ENCODE assay signal across 22 cellular contexts in genomic region chr16:410516-411178, GRCh38. TPM values are rescaled to one million over a fixed set of nuclear protein-coding genes. Genes with fewer than 3 reads are reported as not detected.
DNase-seq lines count a peak whose midpoint lies in the region; ATAC-seq and TF ChIP-seq lines count a peak whose summit lies in the region.
"Had no signal": no experiment of that assay in that cellular context is flagged by ENCODE, and none has a peak within 500 bp of the region (broad histone marks: within the 10 kb centered on the region; RNA-seq: fewer than 3 reads in every experiment).

No MANE protein-coding gene starts in this region.

- H3K9me3 ChIP-seq in upper lobe of right lung: no peaks in the 10 kb centered on the region

- DNase-seq in Right ventricle myocardium inferior (ENCODE audit: missing footprints) (no peak), left cardiac atrium (no peak), GM10266 (ENCODE audit: extremely low spot score) (peak; percentile 3), upper lobe of right lung (no peak)
- no peak for DNase-seq in activated T-cell treated with anti-CD3 and anti-CD28 coated beads, Interleukin-2, amount 50 U/mL, for 72 hours
- DNase-seq: CD4-positive, CD25-positive, alpha-beta regulatory T cell; DMS79; H9; HFFc6; KG1; NCI-H1105; NCI-H1694 treated with DMSO at 0.1 percent for 48 hours; NCI-H2081 treated with DMSO at 0.1 percent for 48 hours; NCI-H2171 treated with DMSO at 0.1 percent for 48 hours; NCI-H524 treated with DMSO at 0.1 percent for 48 hours; NCI-H82; OCI-M1; SHP77 had no signal

- no peaks in the 10 kb centered on the region for H3K27me3 ChIP-seq in upper lobe of right lung

- no peak overlapping the region for H3K4me3 Mint-ChIP-seq in activated T-cell treated with anti-CD3 and anti-CD28 coated beads, Interleukin-2, amount 50 U/mL, for 72 hours
- H3K4me3 Mint-ChIP-seq: B cell, H9, HFFc6 had no signal

- no peak overlapping the region for H3K27ac Mint-ChIP-seq in activated T-cell treated with anti-CD3 and anti-CD28 coated beads, Interleukin-2, amount 50 U/mL, for 72 hours
- H3K27ac Mint-ChIP-seq: B cell; CD4-positive, CD25-positive, alpha-beta regulatory T cell; HFFc6 had no signal

- H3K36me3 Mint-ChIP-seq in activated T-cell treated with anti-CD3 and anti-CD28 coated beads, Interleukin-2, amount 50 U/mL, for 72 hours (ENCODE audit: insufficient read depth in 2 of 2): no peaks in the 10 kb centered on the region
- H3K36me3 Mint-ChIP-seq: CD4-positive, CD25-positive, alpha-beta regulatory T cell had no signal

- H3K27ac ChIP-seq in upper lobe of right lung: no peak overlapping the region
- H3K27ac ChIP-seq: HL-60 had no signal

- ATAC-seq in Right ventricle myocardium inferior (peak; percentile 8), left cardiac atrium (no peak), esophagus mucosa (peak; percentile 21), upper lobe of right lung (peak; percentile 14), GM21717 (IDR thresholded peaks at IDR 0.05; ENCODE audit: unreplicated experiment) (no peak)
- no peak for ATAC-seq in activated T-cell treated with anti-CD3 and anti-CD28 coated beads, Interleukin-2, amount 50 U/mL, for 72 hours (replicated peaks in 1 of 2)

- H3K4me1 ChIP-seq in upper lobe of right lung: no peaks in the 10 kb centered on the region

- no peaks in the 10 kb centered on the region for H3K27me3 Mint-ChIP-seq in activated T-cell treated with anti-CD3 and anti-CD28 coated beads, Interleukin-2, amount 50 U/mL, for 72 hours (ENCODE audit: low read depth)
- H3K27me3 Mint-ChIP-seq: B cell; CD4-positive, CD25-positive, alpha-beta regulatory T cell had no signal

- TF ChIP-seq CTCF in GM10266 (IDR thresholded peaks at IDR 0.05; ENCODE audit: control insufficient read depth, insufficient read depth, low read depth, missing control alignments) (no peak), upper lobe of right lung (IDR thresholded peaks at IDR 0.05) (no peak)

- intact Hi-C loops in Right ventricle myocardium inferior (cut with DNase I): no loop called here
- intact Hi-C loops in left cardiac atrium (cut with DNase I): no loop called here
- intact Hi-C loops in upper lobe of right lung (cut with DNase I): no loop called here

- H3K36me3 ChIP-seq in upper lobe of right lung: peaks cover 13% of the 10 kb centered on the region

- no peak overlapping the region for H3K4me3 ChIP-seq in upper lobe of right lung

- H3K9me3 Mint-ChIP-seq in activated T-cell treated with anti-CD3 and anti-CD28 coated beads, Interleukin-2, amount 50 U/mL, for 72 hours: no peaks in the 10 kb centered on the region
- H3K9me3 Mint-ChIP-seq: CD4-positive, CD25-positive, alpha-beta regulatory T cell; H9; HFFc6 had no signal

- H3K4me1 Mint-ChIP-seq in activated T-cell treated with anti-CD3 and anti-CD28 coated beads, Interleukin-2, amount 50 U/mL, for 72 hours (ENCODE audit: low read depth): no peaks in the 10 kb centered on the region
- H3K4me1 Mint-ChIP-seq: B cell; CD4-positive, CD25-positive, alpha-beta regulatory T cell; H9 had no signal

RNA-seq across cellular contexts. Expression of gene DECR2, which starts 9.0 kb away (rescaled TPM):
- 10.6 TPM for total RNA-seq in Right ventricle myocardium inferior
- total RNA-seq in left cardiac atrium: 10 to 100 TPM in 1 of 2 donors, 1 to 10 TPM in 1; 8.9 to 15.9 TPM
- 8.4 TPM for total RNA-seq in esophagus mucosa
- 14.2 TPM for total RNA-seq in upper lobe of right lung
- 10 to 100 TPM in 1 of 2 donors, 1 to 10 TPM in 1; 7.5 to 10.6 TPM for total RNA-seq in activated T-cell treated with anti-CD3 and anti-CD28 coated beads, Interleukin-2, amount 50 U/mL, for 72 hours

RNA-seq across cellular contexts. Expression of gene NME4, which starts 13.6 kb away (rescaled TPM):
- total RNA-seq in Right ventricle myocardium inferior: 91.3 TPM
- total RNA-seq in left cardiac atrium: 10 to 100 TPM; 45.3 to 71.1 TPM
- total RNA-seq in esophagus mucosa: 25.3 TPM
- total RNA-seq in upper lobe of right lung: 45.6 TPM
- 10 to 100 TPM; 24.6 to 27.6 TPM for total RNA-seq in activated T-cell treated with anti-CD3 and anti-CD28 coated beads, Interleukin-2, amount 50 U/mL, for 72 hours

RNA-seq across cellular contexts. Expression of gene RAB11FIP3, which starts 14.8 kb away (rescaled TPM):
- total RNA-seq in Right ventricle myocardium inferior: 23.3 TPM
- 10 to 100 TPM; 24.2 to 38.1 TPM for total RNA-seq in left cardiac atrium
- 6.3 TPM for total RNA-seq in esophagus mucosa
- total RNA-seq in upper lobe of right lung: 44.1 TPM
- total RNA-seq in activated T-cell treated with anti-CD3 and anti-CD28 coated beads, Interleukin-2, amount 50 U/mL, for 72 hours: 10 to 100 TPM; 39.7 to 40.5 TPM

RNA-seq across cellular contexts. Expression of gene PGAP6, which starts 28.9 kb away (rescaled TPM):
- 32.1 TPM for total RNA-seq in Right ventricle myocardium inferior
- total RNA-seq in left cardiac atrium: 10 to 100 TPM; 27.3 to 33.5 TPM
- 14.5 TPM for total RNA-seq in esophagus mucosa
- total RNA-seq in upper lobe of right lung: 65.2 TPM
- 10 to 100 TPM; 29.7 to 39.7 TPM for total RNA-seq in activated T-cell treated with anti-CD3 and anti-CD28 coated beads, Interleukin-2, amount 50 U/mL, for 72 hours

RNA-seq across cellular contexts. Expression of gene MRPL28, which starts 40.3 kb away (rescaled TPM):
- total RNA-seq in Right ventricle myocardium inferior (83.1 TPM), left cardiac atrium (10 to 100 TPM; 63.2 to 63.4 TPM), esophagus mucosa (50.8 TPM), upper lobe of right lung (39.0 TPM)
- 10 to 100 TPM; 54.5 to 73.2 TPM for total RNA-seq in activated T-cell treated with anti-CD3 and anti-CD28 coated beads, Interleukin-2, amount 50 U/mL, for 72 hours

Comparison
In these comparisons a context has a peak if more than half of its experiments do, and no peak if none do; other contexts are left out.
1. ATAC-seq: peak in Right ventricle myocardium inferior (single experiment), esophagus mucosa (single experiment) and upper lobe of right lung (single experiment); none in left cardiac atrium (0 of 2), GM21717 (single experiment) and activated T-cell treated with anti-CD3 and anti-CD28 coated beads, Interleukin-2, amount 50 U/mL, for 72 hours (0 of 2).